Comparison of ENCODE assay signal across 16 cellular contexts in the genomic region with DNA sequence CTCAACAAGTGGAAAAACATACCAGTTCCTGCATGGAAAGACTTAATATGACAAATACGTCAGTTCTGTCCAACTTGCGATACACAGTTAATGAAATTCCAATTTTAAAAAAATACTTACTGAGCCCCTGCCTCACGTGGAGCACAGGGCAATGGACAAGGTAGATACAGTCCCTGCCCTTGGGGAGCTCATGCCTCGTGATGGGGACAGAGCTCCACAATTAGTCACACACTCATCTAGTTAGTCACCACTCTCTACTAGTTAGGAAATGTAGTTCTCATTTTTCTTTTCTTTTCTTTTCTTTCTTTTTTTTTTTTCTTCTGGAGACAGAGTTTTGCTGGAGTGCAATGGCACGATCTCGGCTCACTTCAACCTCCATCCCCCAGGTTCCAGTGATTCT.
DNase-seq lines count a peak whose midpoint lies in the region; ATAC-seq and TF ChIP-seq lines count a peak whose summit lies in the region.
"Had no signal": no experiment of that assay in that cellular context is flagged by ENCODE, and none has a peak within 500 bp of the region (broad histone marks: within the 10 kb centered on the region; RNA-seq: fewer than 3 reads in every experiment).

No MANE protein-coding gene starts in this region.

- H3K4me1 Mint-ChIP-seq in activated naive CD4-positive, alpha-beta T cell treated with anti-CD3 and anti-CD28 coated beads, Interleukin-2, amount 10 ng/mL, durations not matched to agents 7 days and 5 days, result no peaks in the 10 kb centered on the region
- H3K4me1 Mint-ChIP-seq in activated CD4-positive, alpha-beta T cell treated with anti-CD3 and anti-CD28 coated beads for 36 hours, result no peaks in the 10 kb centered on the region
- H3K4me1 Mint-ChIP-seq: CD4-positive, alpha-beta memory T cell had no signal

- CTCF ChIA-PET in activated naive CD4-positive, alpha-beta T cell treated with anti-CD3 and anti-CD28 coated beads, Interleukin-2, amount 10 ng/mL, durations not matched to agents 7 days and 5 days (lab: Charles Lee), result interaction anchor here (0.7 to 1.5 kb wide), 2 partner anchors 16 kb away, joined by 3 to 4 read pairs; no protein-coding TSS in a partner anchor
- CTCF ChIA-PET in activated CD4-positive, alpha-beta T cell treated with anti-CD3 and anti-CD28 coated beads for 36 hours (lab: Charles Lee), result no interaction called here

- no peak overlapping the region for H3K27ac Mint-ChIP-seq in activated naive CD4-positive, alpha-beta T cell treated with anti-CD3 and anti-CD28 coated beads, Interleukin-2, amount 10 ng/mL, durations not matched to agents 7 days and 5 days
- no peak overlapping the region for H3K27ac Mint-ChIP-seq in activated CD4-positive, alpha-beta T cell treated with anti-CD3 and anti-CD28 coated beads for 36 hours
- H3K27ac Mint-ChIP-seq: HFFc6 had no signal

- H3K36me3 ChIP-seq in GM23248 (ENCODE audit: low read depth) (no peaks in the 10 kb centered on the region), RWPE2 (ENCODE audit: low read depth) (no peaks in the 10 kb centered on the region), sigmoid colon (no peaks in the 10 kb centered on the region)
- H3K36me3 ChIP-seq: BE2C had no signal

- no peak overlapping the region for H3K4me2 ChIP-seq in GM23248 (ENCODE audit: unreplicated experiment)
- H3K4me2 ChIP-seq: A549 had no signal

- no peaks in the 10 kb centered on the region for H3K36me3 Mint-ChIP-seq in activated naive CD4-positive, alpha-beta T cell treated with anti-CD3 and anti-CD28 coated beads, Interleukin-2, amount 10 ng/mL, durations not matched to agents 7 days and 5 days
- H3K36me3 Mint-ChIP-seq in activated CD4-positive, alpha-beta T cell treated with anti-CD3 and anti-CD28 coated beads for 36 hours (ENCODE audit: low read depth), result no peaks in the 10 kb centered on the region
- H3K36me3 Mint-ChIP-seq: CD4-positive, alpha-beta memory T cell had no signal

- intact Hi-C loops in sigmoid colon (cut with DNase I), result no loop called here
- intact Hi-C loops in activated CD4-positive, alpha-beta T cell treated with anti-CD3 and anti-CD28 coated beads for 36 hours (cut with DNase I, micrococcal nuclease), result no loop called here

- peaks cover 45% of the 10 kb centered on the region for H3K27me3 ChIP-seq in GM23248 (replicated peaks; ENCODE audit: insufficient read depth)
- H3K27me3 ChIP-seq in RWPE2 (ENCODE audit: insufficient read depth, poor library complexity, severe bottlenecking), result no peaks in the 10 kb centered on the region
- peaks cover 26% of the 10 kb centered on the region for H3K27me3 ChIP-seq in foreskin keratinocyte
- no peaks in the 10 kb centered on the region for H3K27me3 ChIP-seq in sigmoid colon

- TF ChIP-seq CTCF in RWPE2 (IDR thresholded peaks at IDR 0.05; ENCODE audit: poor library complexity, severe bottlenecking), result no peak
- TF ChIP-seq CTCF in foreskin keratinocyte (conservative IDR thresholded peaks at IDR 0.05), result no peak
- TF ChIP-seq CTCF in sigmoid colon (IDR thresholded peaks at IDR 0.05), result no peak

- no peaks in the 10 kb centered on the region for H3K9me3 ChIP-seq in GM23248 (ENCODE audit: low read depth)
- no peaks in the 10 kb centered on the region for H3K9me3 ChIP-seq in RWPE2 (ENCODE audit: severe bottlenecking)
- no peaks in the 10 kb centered on the region for H3K9me3 ChIP-seq in sigmoid colon
- H3K9me3 ChIP-seq: A549, BE2C had no signal

- no peaks in the 10 kb centered on the region for H3K9me2 ChIP-seq in GM23248 (ENCODE audit: insufficient read depth)

- no peaks in the 10 kb centered on the region for H3K4me1 ChIP-seq in GM23248 (ENCODE audit: insufficient read depth)
- H3K4me1 ChIP-seq in RWPE2 (ENCODE audit: insufficient read depth, poor library complexity, severe bottlenecking), result no peaks in the 10 kb centered on the region
- no peaks in the 10 kb centered on the region for H3K4me1 ChIP-seq in foreskin keratinocyte
- H3K4me1 ChIP-seq in sigmoid colon, result no peaks in the 10 kb centered on the region
- H3K4me1 ChIP-seq: A549, BE2C had no signal

- H2AFZ ChIP-seq in GM23248, result no peak overlapping the region

- no peak for TF ChIP-seq EP300 in sigmoid colon (IDR thresholded peaks at IDR 0.05)

- H3K9ac ChIP-seq in GM23248, result no peak overlapping the region

- no peaks in the 10 kb centered on the region for H4K20me1 ChIP-seq in GM23248 (ENCODE audit: insufficient read depth)

- no peak overlapping the region for H3K4me3 Mint-ChIP-seq in activated naive CD4-positive, alpha-beta T cell treated with anti-CD3 and anti-CD28 coated beads, Interleukin-2, amount 10 ng/mL, durations not matched to agents 7 days and 5 days
- H3K4me3 Mint-ChIP-seq in activated CD4-positive, alpha-beta T cell treated with anti-CD3 and anti-CD28 coated beads for 36 hours, result no peak overlapping the region
- H3K4me3 Mint-ChIP-seq: CD4-positive, alpha-beta memory T cell; HFFc6 had no signal

- peaks cover 26% of the 10 kb centered on the region for H3K27me3 Mint-ChIP-seq in activated naive CD4-positive, alpha-beta T cell treated with anti-CD3 and anti-CD28 coated beads, Interleukin-2, amount 10 ng/mL, durations not matched to agents 7 days and 5 days
- H3K27me3 Mint-ChIP-seq in activated CD4-positive, alpha-beta T cell treated with anti-CD3 and anti-CD28 coated beads for 36 hours, result no peaks in the 10 kb centered on the region

- ATAC-seq in RWPE2 (ENCODE audit: low read depth) (no peak), foreskin keratinocyte (peak; percentile 51), GM18519 (IDR thresholded peaks at IDR 0.05; ENCODE audit: low FRiP score, unreplicated experiment) (no peak)
- no peak for ATAC-seq in activated CD4-positive, alpha-beta T cell treated with anti-CD3 and anti-CD28 coated beads for 36 hours
- ATAC-seq: A549, GM12878 had no signal

- H3K27ac ChIP-seq in GM23248 (no peak overlapping the region), RWPE2 (ENCODE audit: poor library complexity, severe bottlenecking) (no peak overlapping the region), foreskin keratinocyte (no peak overlapping the region), sigmoid colon (no peak overlapping the region)
- H3K27ac ChIP-seq: A549, C4-2B, HL-60 had no signal

- no peaks in the 10 kb centered on the region for H3K9me3 Mint-ChIP-seq in activated naive CD4-positive, alpha-beta T cell treated with anti-CD3 and anti-CD28 coated beads, Interleukin-2, amount 10 ng/mL, durations not matched to agents 7 days and 5 days
- H3K9me3 Mint-ChIP-seq in activated CD4-positive, alpha-beta T cell treated with anti-CD3 and anti-CD28 coated beads for 36 hours (ENCODE audit: low read depth), result no peaks in the 10 kb centered on the region
- H3K9me3 Mint-ChIP-seq: HFFc6 had no signal

- no peaks in the 10 kb centered on the region for H3F3A ChIP-seq in GM23248 (ENCODE audit: insufficient read depth)

- WGBS in GM23248 (ENCODE audit: low coverage in 1 of 2, low lambda C conversion rate in 2 of 2, missing lambda C conversion rate in 2 of 2), 2 experiments, result 65 to 72% methylated on average over 6 of the region's 6 CpGs
- 79 to 90% methylated on average over 6 of the region's 6 CpGs for WGBS in sigmoid colon, 2 donors

- POLR2A ChIA-PET in activated CD4-positive, alpha-beta T cell treated with anti-CD3 and anti-CD28 coated beads for 36 hours (lab: Charles Lee), result no interaction called here

- TF ChIP-seq POLR2A in sigmoid colon (IDR thresholded peaks at IDR 0.05), result no peak

- H3K4me3 ChIP-seq in GM23248 (no peak overlapping the region), RWPE2 (ENCODE audit: severe bottlenecking) (no peak overlapping the region), sigmoid colon (no peak overlapping the region)
- H3K4me3 ChIP-seq: A549, GM12878 had no signal

- no peaks in the 10 kb centered on the region for H3K79me2 ChIP-seq in GM23248 (ENCODE audit: insufficient read depth)

- in situ Hi-C loops in GM23248 (cut with MboI), result no loop called here

- DNase-seq in GM23248 (peak; percentile 43), RWPE2 (ENCODE audit: low spot score) (peak; percentile 11), foreskin keratinocyte (no peak), sigmoid colon (peak; percentile 9)
- no peak for DNase-seq in activated naive CD4-positive, alpha-beta T cell treated with anti-CD3 and anti-CD28 coated beads, Interleukin-2, amount 10 ng/mL, durations not matched to agents 7 days and 5 days
- DNase-seq in activated CD4-positive, alpha-beta T cell treated with anti-CD3 and anti-CD28 coated beads for 36 hours, result no peak
- DNase-seq: BE2C; CD4-positive, alpha-beta memory T cell; DMS79; HCEC 1CT; HFFc6 had no signal

Comparison
In these comparisons a context has a peak if more than half of its experiments do, and no peak if none do; other contexts are left out.
1. DNase-seq: peak in GM23248 (single experiment), RWPE2 (single experiment) and sigmoid colon (single experiment); none in foreskin keratinocyte (0 of 2), activated naive CD4-positive, alpha-beta T cell treated with anti-CD3 and anti-CD28 coated beads, Interleukin-2, amount 10 ng/mL, durations not matched to agents 7 days and 5 days (single experiment) and activated CD4-positive, alpha-beta T cell treated with anti-CD3 and anti-CD28 coated beads for 36 hours (single experiment).